8 cellular contexts compared by ENCODE assay signal in genomic region chr1:231625975-231626534, GRCh38. TPM values are rescaled to one million over a fixed set of nuclear protein-coding genes. Genes with fewer than 3 reads are reported as not detected.
A peak's percentile ranks its signal among the peaks of the same experiment; 100 is the strongest.
DNase-seq lines count a peak whose midpoint lies in the region; ATAC-seq, FAIRE-seq and TF ChIP-seq lines count a peak whose summit lies in the region.

No MANE protein-coding gene starts in this region.

- peak overlapping the region in 2 of 4 donors; percentile 74 for H3K27ac ChIP-seq in Peyer's patch
- no peak overlapping the region for H3K27ac ChIP-seq in rectal smooth muscle tissue (ENCODE audit: low read depth, low read length)

- no peak for ATAC-seq in HG03354 (IDR thresholded peaks at IDR 0.05; ENCODE audit: poor library complexity, severe bottlenecking, unreplicated experiment)

- H3K9ac ChIP-seq in rectal smooth muscle tissue (ENCODE audit: low read length) = no peak overlapping the region

- DNase-seq in GM06990 (ENCODE audit: extremely low read depth, insufficient read length) = no peak
- DNase-seq in Peyer's patch = no peak
- no peak for DNase-seq in epithelial cell of proximal tubule (ENCODE audit: low read depth)
- DNase-seq in NCI-H1048 (lab: John Stamatoyannopoulos, UW) = no peak
- no peak for DNase-seq in RCC 7860 (ENCODE audit: low spot score)
- no peak for DNase-seq in amygdala (lab: John Stamatoyannopoulos, UW)

- H3K4me3 ChIP-seq in GM06990 (replicated peaks; ENCODE audit: low read depth, low read length) (peak overlapping the region; percentile 71), Peyer's patch (peak overlapping the region; percentile 67 to 86 (median 69)), epithelial cell of proximal tubule (ENCODE audit: low read depth, low read length) (peak overlapping the region; percentile 83), rectal smooth muscle tissue (ENCODE audit: low read length) (peak overlapping the region; percentile 92)

- TF ChIP-seq POLR2A in Peyer's patch (IDR thresholded peaks at IDR 0.05) = no peak

- TF ChIP-seq CTCF in GM06990 (IDR thresholded peaks at IDR 0.05; ENCODE audit: insufficient read depth, low read length, poor library complexity, severe bottlenecking) = no peak
- TF ChIP-seq CTCF in Peyer's patch (IDR thresholded peaks at IDR 0.05) = no peak
- TF ChIP-seq CTCF in epithelial cell of proximal tubule (conservative IDR thresholded peaks at IDR 0.05; ENCODE audit: low read depth, low read length) = no peak

- FAIRE-seq in RCC 7860 (lab: Jason Lieb, UNC) = no peak

- no peaks in the 10 kb centered on the region for H3K9me3 ChIP-seq in Peyer's patch

- H3K27me3 ChIP-seq in GM06990 (replicated peaks; ENCODE audit: control insufficient read depth, insufficient read depth, low read length) (no peaks in the 10 kb centered on the region; the same call in 1 of the 2 replicates), Peyer's patch (no peaks in the 10 kb centered on the region), rectal smooth muscle tissue (ENCODE audit: control insufficient read depth, insufficient read depth, low read length) (no peaks in the 10 kb centered on the region)

- H3K36me3 ChIP-seq in GM06990 (ENCODE audit: control insufficient read depth, insufficient read depth, low read length) (no peaks in the 10 kb centered on the region), Peyer's patch (no peaks in the 10 kb centered on the region), rectal smooth muscle tissue (ENCODE audit: control insufficient read depth, insufficient read depth, low read length) (no peaks in the 10 kb centered on the region)

- H3K4me1 ChIP-seq in Peyer's patch (peaks cover 0 to 20% (median 4%) of the 10 kb centered on the region in 4 donors), rectal smooth muscle tissue (ENCODE audit: control insufficient read depth, insufficient read depth, low read length) (no peaks in the 10 kb centered on the region)

RNA-seq across cellular contexts. Expression of gene DISC1, which starts 0.5 kb away (rescaled TPM):
- total RNA-seq in Peyer's patch (10 to 100 TPM in 1 of 4 donors, 1 to 10 TPM in 3; 2.3 to 39.6 (median 5.6) TPM), epithelial cell of proximal tubule (3.1 and 4.0 TPM in 2 replicates)
